ENCODE assay signal across 1 cellular context in genomic region chr9:129174102-129174723, GRCh38.
A peak's percentile ranks its signal among the peaks of the same experiment; 100 is the strongest.
TF ChIP-seq lines count a peak whose summit lies in the region.

No MANE protein-coding gene starts in this region.

TF ChIP-seq in HEK293, 187 proteins besides CTCF, POLR2A, EP300 and RAD21 (continued from another document):
- TF ChIP-seq ZNF501 (tag by site-specific recombination; IDR thresholded peaks at IDR 0.05) (peak; percentile 83), PBX3 (CRISPR knock-in tag; IDR thresholded peaks at IDR 0.05) (0 out of 2 replicates have a peak, but pooled peaks have one; percentile 49), KLF10 (tag by site-specific recombination; IDR thresholded peaks at IDR 0.05) (no peak), ZNF16 (tag by site-specific recombination; IDR thresholded peaks at IDR 0.05; ENCODE audit: low read depth) (no peak)
TF ChIP-seq in HEK293: peak in this region for 51.
